Comparison of ENCODE assay signal across 24 cellular contexts in genomic region chr2:153311432-153311831, GRCh38.
DNase-seq lines count a peak whose midpoint lies in the region; ATAC-seq, FAIRE-seq and TF ChIP-seq lines count a peak whose summit lies in the region.
"Had no signal": no experiment of that assay in that cellular context is flagged by ENCODE, and none has a peak within 500 bp of the region (broad histone marks: within the 10 kb centered on the region; RNA-seq: fewer than 3 reads in every experiment).

No MANE protein-coding gene starts in this region.

- no peak overlapping the region for H2AFZ ChIP-seq in HepG2 (ENCODE audit: low read length)
- H2AFZ ChIP-seq: GM23248 had no signal

- H3K36me3 ChIP-seq in HepG2 (replicated peaks in 1 of 2; ENCODE audit: control insufficient read depth in 1 of 2, insufficient read depth in 2 of 2, low read length in 2 of 2) (no peaks in the 10 kb centered on the region), right lobe of liver (no peaks in the 10 kb centered on the region), SJCRH30 (no peaks in the 10 kb centered on the region)
- H3K36me3 ChIP-seq: BE2C, HAP-1 had no signal

- no peaks in the 10 kb centered on the region for H4K20me1 ChIP-seq in HepG2 (ENCODE audit: insufficient read depth, low read length)

- no peak for TF ChIP-seq CTCF in HepG2 (CRISPR knock-in tag; IDR thresholded peaks at IDR 0.05)
- no peak for TF ChIP-seq CTCF in right lobe of liver (IDR thresholded peaks at IDR 0.05)

- intact Hi-C loops in HepG2 (cut with micrococcal nuclease; ENCODE audit: unreplicated experiment) (no loop called here), right lobe of liver (cut with DNase I) (no loop called here)

- WGBS in HepG2 (ENCODE audit: low lambda C conversion rate), result under 1% methylated on average over 8 of the region's 8 CpGs
- WGBS in right lobe of liver (ENCODE audit: insufficient coverage, low coverage, low lambda C conversion rate, missing lambda C conversion rate), result 36% methylated on average over 8 of the region's 8 CpGs

- H3K9me3 ChIP-seq in HepG2 (ENCODE audit: low read length), result no peaks in the 10 kb centered on the region
- no peaks in the 10 kb centered on the region for H3K9me3 ChIP-seq in right lobe of liver
- H3K9me3 ChIP-seq in SJCRH30 (replicated peaks), result no peaks in the 10 kb centered on the region
- H3K9me3 ChIP-seq: BE2C, Caco-2, HAP-1 had no signal

- H3K27ac ChIP-seq in HepG2 (ENCODE audit: extremely low read length, insufficient read depth, low read length) (no peak overlapping the region), right lobe of liver (no peak overlapping the region), SJCRH30 (no peak overlapping the region)
- H3K27ac ChIP-seq: GM23248, HL-60 had no signal

- no TSS peak for BruUV-seq in HepG2 (replicated peaks; lab: Mats Ljungman, UMichigan)

- POLR2A ChIA-PET in HepG2 (lab: Yijun Ruan, JAX), result no interaction called here

- TF ChIP-seq POLR2A in HepG2 (IDR thresholded peaks at IDR 0.05; ENCODE audit: insufficient read depth in 1 of 2, low read depth in 2 of 2, low read length in 2 of 2), result no peak
- TF ChIP-seq POLR2A in right lobe of liver (IDR thresholded peaks at IDR 0.05), result no peak

- TF ChIP-seq EP300 in HepG2 (IDR thresholded peaks at IDR 0.05; ENCODE audit: low read depth in 2 of 2, low read length in 2 of 2) (no peak), HepG2 (CRISPR knock-in tag; IDR thresholded peaks at IDR 0.05; ENCODE audit: borderline replicate concordance) (no peak)

- no peaks in the 10 kb centered on the region for H3K79me2 ChIP-seq in HepG2 (ENCODE audit: insufficient read depth, low read length)

- DNase-seq in HepG2 (ENCODE audit: low spot score) (no peak), right lobe of liver (no peak), SJCRH30 (peak; percentile 45 to 60), myocyte (ENCODE audit: low read depth) (peak; percentile 6), NOMO-1 treated with dmso at 0.1 percent for 144 hours (lab: John Stamatoyannopoulos, UW; ENCODE audit: unreplicated experiment) (no peak), iPS-NIHi7 (ENCODE audit: extremely low spot score) (no peak), T1000 (lab: John Stamatoyannopoulos, UW) (no peak), amygdala (lab: John Stamatoyannopoulos, UW) (no peak)
- DNase-seq: BE2C; Caco-2; CD4-positive, CD25-positive, alpha-beta regulatory T cell; GM23248; Karpas-422; NCI-H1092 treated with DMSO at 0.1 percent for 48 hours; NCI-H146; NCI-H2107; NCI-H526 treated with DMSO at 0.1 percent for 48 hours; OCI-M1; SHP77 treated with DMSO at 0.1 percent for 48 hours had no signal

- no peak for TF ChIP-seq RAD21 in HepG2 (CRISPR knock-in tag; IDR thresholded peaks at IDR 0.05)

- ATAC-seq in HepG2 (no peak), right lobe of liver (no peak)

- in situ Hi-C loops in HepG2 (cut with HindIII; ENCODE audit: extremely low pct_ligation_motif_present, low pct_unique_long_range_greater_than_20kb), result no loop called here

- no peak overlapping the region for H3K4me2 ChIP-seq in HepG2 (ENCODE audit: low read depth, low read length)

- CTCF ChIA-PET in HepG2 (lab: Yijun Ruan, JAX; ENCODE audit: low intra/inter-chr PET ratio, low total read pairs), result no interaction called here

- no peak overlapping the region for H3K9ac ChIP-seq in HepG2 (ENCODE audit: insufficient read depth, low read depth, low read length)
- H3K9ac ChIP-seq: GM23248 had no signal

- H3K4me1 ChIP-seq in HepG2 (ENCODE audit: insufficient read depth, low read length), result no peaks in the 10 kb centered on the region
- H3K4me1 ChIP-seq in right lobe of liver, result no peaks in the 10 kb centered on the region
- no peaks in the 10 kb centered on the region for H3K4me1 ChIP-seq in SJCRH30
- H3K4me1 ChIP-seq: BE2C, Caco-2, HAP-1 had no signal

- H3K4me3 ChIP-seq in HepG2 (replicated peaks in 1 of 3; ENCODE audit: insufficient read depth in 1 of 3, low read depth in 2 of 3, low read length in 3 of 3) (no peak overlapping the region), right lobe of liver (no peak overlapping the region), SJCRH30 (no peak overlapping the region)
- H3K4me3 ChIP-seq: GM23248, HAP-1 had no signal

- H3K27me3 ChIP-seq in HepG2 (ENCODE audit: control insufficient read depth in 1 of 2, insufficient read depth in 2 of 2, low read length in 2 of 2) (no peaks in the 10 kb centered on the region), right lobe of liver (no peaks in the 10 kb centered on the region), SJCRH30 (no peaks in the 10 kb centered on the region)
- H3K27me3 ChIP-seq: BE2C had no signal

- FAIRE-seq in HepG2 (lab: Jason Lieb, UNC), result no peak
- FAIRE-seq: A204.1, G401.6, HTR-8/SVneo had no signal

TF ChIP-seq in HepG2, 621 proteins besides CTCF, POLR2A, EP300 and RAD21:
- TF ChIP-seq SNRNP70 (IDR thresholded peaks at IDR 0.05; ENCODE audit: low read depth, low read length) (no peak), CREB1 (IDR thresholded peaks at IDR 0.05) (peak; percentile 61), CREB1 (CRISPR knock-in tag; IDR thresholded peaks at IDR 0.05) (no peak), ATF7 (IDR thresholded peaks at IDR 0.05) (0 out of 2 replicates have a peak, but pooled peaks have one; percentile 10), ATF7 (CRISPR knock-in tag; IDR thresholded peaks at IDR 0.05) (no peak)

Comparison
In these comparisons a context has a peak if more than half of its experiments do, and no peak if none do; other contexts are left out.
1. DNase-seq: peak in SJCRH30 (2 of 2) and myocyte (single experiment); none in HepG2 (single experiment), right lobe of liver (0 of 3), NOMO-1 treated with dmso at 0.1 percent for 144 hours (single experiment), iPS-NIHi7 (single experiment), T1000 (single experiment) and amygdala (0 of 56).